In genomic region chr5:169431386-169431785, GRCh38 we compare ENCODE assay signal across 27 cellular contexts.
DNase-seq lines count a peak whose midpoint lies in the region; ATAC-seq and TF ChIP-seq lines count a peak whose summit lies in the region.
"Had no signal": no experiment of that assay in that cellular context is flagged by ENCODE, and none has a peak within 500 bp of the region (broad histone marks: within the 10 kb centered on the region; RNA-seq: fewer than 3 reads in every experiment).

No MANE protein-coding gene starts in this region.

- TF ChIP-seq CTCF in HFFc6 (IDR thresholded peaks at IDR 0.05) (no peak), RWPE2 (IDR thresholded peaks at IDR 0.05; ENCODE audit: poor library complexity, severe bottlenecking) (no peak), fibroblast of mammary gland (conservative IDR thresholded peaks at IDR 0.05; ENCODE audit: control insufficient read depth, insufficient read depth, low read depth, low read length) (no peak)

- H3K27me3 Mint-ChIP-seq in HFFc6 (ENCODE audit: insufficient read depth) = no peaks in the 10 kb centered on the region
- peaks cover 10% of the 10 kb centered on the region for H3K27me3 Mint-ChIP-seq in activated T-helper 1 cell treated with anti-CD3 and anti-CD28 coated beads, Interleukin-12 subunit alpha, Interleukin-12 subunit beta, Interleukin-2, Interleukin-4 antibody, amounts not matched to agents 30 ng/mL and 10 ng/mL and 1 ng/mL, durations not matched to agents 14 hours and 24 hours and 36 hours (ENCODE audit: insufficient read depth)

- H3K4me1 Mint-ChIP-seq in HFFc6 (ENCODE audit: low read depth) = peaks cover 62% of the 10 kb centered on the region
- H3K4me1 Mint-ChIP-seq in activated T-helper 1 cell treated with anti-CD3 and anti-CD28 coated beads, Interleukin-12 subunit alpha, Interleukin-12 subunit beta, Interleukin-2, Interleukin-4 antibody, amounts not matched to agents 30 ng/mL and 10 ng/mL and 1 ng/mL, durations not matched to agents 14 hours and 24 hours and 36 hours (ENCODE audit: low read depth) = no peaks in the 10 kb centered on the region
- H3K4me1 Mint-ChIP-seq: activated CD4-positive, alpha-beta memory T cell treated with anti-CD3 and anti-CD28 coated beads, Interleukin-2, amount 10 ng/mL, durations not matched to agents 7 days and 5 days; activated naive CD8-positive, alpha-beta T cell treated with anti-CD3 and anti-CD28 coated beads, Interleukin-2, amount 10 ng/mL, durations not matched to agents 7 days and 5 days; CD14-positive monocyte; stimulated activated effector memory CD8-positive, alpha-beta T cell treated with anti-CD3 and anti-CD28 coated beads, Interleukin-12 subunit alpha, Interleukin-12 subunit beta, amount 100 ng/mL, for 72 hours had no signal

- no peaks in the 10 kb centered on the region for H3K9me3 ChIP-seq in RWPE2 (ENCODE audit: severe bottlenecking)
- H3K9me3 ChIP-seq: lower lobe of right lung, mucosa of descending colon, upper lobe of left lung had no signal

- peak overlapping the region; percentile 13; the same call in 1 of the 2 replicates for H3K27ac Mint-ChIP-seq in HFFc6
- no peak overlapping the region for H3K27ac Mint-ChIP-seq in activated T-helper 1 cell treated with anti-CD3 and anti-CD28 coated beads, Interleukin-12 subunit alpha, Interleukin-12 subunit beta, Interleukin-2, Interleukin-4 antibody, amounts not matched to agents 30 ng/mL and 10 ng/mL and 1 ng/mL, durations not matched to agents 14 hours and 24 hours and 36 hours
- H3K27ac Mint-ChIP-seq: activated CD4-positive, alpha-beta memory T cell treated with anti-CD3 and anti-CD28 coated beads, Interleukin-2, amount 10 ng/mL, durations not matched to agents 7 days and 5 days; activated naive CD8-positive, alpha-beta T cell treated with anti-CD3 and anti-CD28 coated beads, Interleukin-2, amount 10 ng/mL, durations not matched to agents 7 days and 5 days; CD14-positive monocyte; nephron; stimulated activated effector memory CD8-positive, alpha-beta T cell treated with anti-CD3 and anti-CD28 coated beads, Interleukin-12 subunit alpha, Interleukin-12 subunit beta, amount 100 ng/mL, for 72 hours; T-helper 1 cell treated with Interleukin-12 subunit alpha and Interleukin-12 subunit beta and Interleukin-4 antibody, amounts not matched to agents 30 μg/mL and 1 μg/mL, for 36 hours had no signal

- no peaks in the 10 kb centered on the region for H3K36me3 ChIP-seq in RWPE2 (ENCODE audit: low read depth)
- H3K36me3 ChIP-seq: lower lobe of right lung, upper lobe of left lung had no signal

- H3K27ac ChIP-seq in RWPE2 (ENCODE audit: poor library complexity, severe bottlenecking) = peak overlapping the region; percentile 51
- H3K27ac ChIP-seq: HL-60, lower lobe of right lung, upper lobe of left lung had no signal

- H3K4me3 ChIP-seq in RWPE2 (ENCODE audit: severe bottlenecking) = no peak overlapping the region
- H3K4me3 ChIP-seq in fibroblast of mammary gland (ENCODE audit: control insufficient read depth, low read depth, low read length) = no peak overlapping the region
- H3K4me3 ChIP-seq: lower lobe of right lung, mucosa of descending colon, upper lobe of left lung had no signal

- no peaks in the 10 kb centered on the region for H3K27me3 ChIP-seq in RWPE2 (ENCODE audit: insufficient read depth, poor library complexity, severe bottlenecking)
- H3K27me3 ChIP-seq: upper lobe of left lung had no signal

- peak overlapping the region; percentile 18; the same call in 1 of the 2 replicates for H3K4me3 Mint-ChIP-seq in HFFc6
- no peak overlapping the region for H3K4me3 Mint-ChIP-seq in activated T-helper 1 cell treated with anti-CD3 and anti-CD28 coated beads, Interleukin-12 subunit alpha, Interleukin-12 subunit beta, Interleukin-2, Interleukin-4 antibody, amounts not matched to agents 30 ng/mL and 10 ng/mL and 1 ng/mL, durations not matched to agents 14 hours and 24 hours and 36 hours
- H3K4me3 Mint-ChIP-seq: activated CD4-positive, alpha-beta memory T cell treated with anti-CD3 and anti-CD28 coated beads, Interleukin-2, amount 10 ng/mL, durations not matched to agents 7 days and 5 days; activated naive CD8-positive, alpha-beta T cell treated with anti-CD3 and anti-CD28 coated beads, Interleukin-2, amount 10 ng/mL, durations not matched to agents 7 days and 5 days; CD14-positive monocyte; nephron; stimulated activated effector memory CD8-positive, alpha-beta T cell treated with anti-CD3 and anti-CD28 coated beads, Interleukin-12 subunit alpha, Interleukin-12 subunit beta, amount 100 ng/mL, for 72 hours; T-helper 1 cell treated with Interleukin-12 subunit alpha and Interleukin-12 subunit beta and Interleukin-4 antibody, amounts not matched to agents 30 μg/mL and 1 μg/mL, for 36 hours had no signal

- H3K4me1 ChIP-seq in RWPE2 (ENCODE audit: insufficient read depth, poor library complexity, severe bottlenecking) = peaks cover 14% of the 10 kb centered on the region
- H3K4me1 ChIP-seq: lower lobe of right lung, upper lobe of left lung had no signal

- ATAC-seq in RWPE2 (ENCODE audit: low read depth) = peak; percentile 79
- ATAC-seq in HG02759 (IDR thresholded peaks at IDR 0.05; ENCODE audit: unreplicated experiment) = no peak
- ATAC-seq: lower lobe of right lung; mucosa of descending colon; stimulated activated effector memory CD8-positive, alpha-beta T cell treated with anti-CD3 and anti-CD28 coated beads, Interleukin-12 subunit alpha, Interleukin-12 subunit beta, amount 100 ng/mL, for 72 hours had no signal

- no peaks in the 10 kb centered on the region for H3K36me3 Mint-ChIP-seq in HFFc6 (ENCODE audit: low read depth)
- H3K36me3 Mint-ChIP-seq in activated T-helper 1 cell treated with anti-CD3 and anti-CD28 coated beads, Interleukin-12 subunit alpha, Interleukin-12 subunit beta, Interleukin-2, Interleukin-4 antibody, amounts not matched to agents 30 ng/mL and 10 ng/mL and 1 ng/mL, durations not matched to agents 14 hours and 24 hours and 36 hours (ENCODE audit: low read depth) = no peaks in the 10 kb centered on the region
- H3K36me3 Mint-ChIP-seq: activated naive CD8-positive, alpha-beta T cell treated with anti-CD3 and anti-CD28 coated beads, Interleukin-2, amount 10 ng/mL, durations not matched to agents 7 days and 5 days; CD14-positive monocyte; stimulated activated effector memory CD8-positive, alpha-beta T cell treated with anti-CD3 and anti-CD28 coated beads, Interleukin-12 subunit alpha, Interleukin-12 subunit beta, amount 100 ng/mL, for 72 hours had no signal

- DNase-seq in HFFc6 (no peak), RWPE2 (ENCODE audit: low spot score) (no peak), fibroblast of mammary gland (ENCODE audit: low read depth) (peak; percentile 59), DMS153 treated with DMSO at 0.1 percent for 48 hours (lab: John Stamatoyannopoulos, UW; ENCODE audit: unreplicated experiment) (no peak), midbrain (lab: John Stamatoyannopoulos, UW) (no peak)
- no peak for DNase-seq in activated T-helper 1 cell treated with anti-CD3 and anti-CD28 coated beads, Interleukin-12 subunit alpha, Interleukin-12 subunit beta, Interleukin-2, Interleukin-4 antibody, amounts not matched to agents 30 ng/mL and 10 ng/mL and 1 ng/mL, durations not matched to agents 14 hours and 24 hours and 36 hours (ENCODE audit: low spot score)
- DNase-seq: activated CD4-positive, alpha-beta memory T cell treated with anti-CD3 and anti-CD28 coated beads, Interleukin-2, amount 10 ng/mL, durations not matched to agents 7 days and 5 days; activated CD4-positive, alpha-beta T cell treated with anti-CD3 and anti-CD28 coated beads for 1 hour; activated effector memory CD4-positive, alpha-beta T cell treated with anti-CD3 and anti-CD28 coated beads, Interleukin-2, amount 50 U/mL, for 16 hours; activated naive CD8-positive, alpha-beta T cell treated with anti-CD3 and anti-CD28 coated beads, Interleukin-2, amount 10 ng/mL, durations not matched to agents 7 days and 5 days; DMS79 treated with DMSO at 0.1 percent for 48 hours; IMR-90; kidney glomerular epithelial cell; lower lobe of right lung; mucosa of descending colon; NCI-H1048; NCI-H187 treated with DMSO at 0.1 percent for 48 hours; NCI-H526 treated with DMSO at 0.1 percent for 48 hours; stimulated activated CD4-positive, alpha-beta T cell treated with anti-CD3 and anti-CD28 coated beads, Interleukin-4, amount 100 ng/mL, for 1 hour; substantia nigra; upper lobe of left lung had no signal

- no peaks in the 10 kb centered on the region for H3K9me3 Mint-ChIP-seq in HFFc6
- no peaks in the 10 kb centered on the region for H3K9me3 Mint-ChIP-seq in activated T-helper 1 cell treated with anti-CD3 and anti-CD28 coated beads, Interleukin-12 subunit alpha, Interleukin-12 subunit beta, Interleukin-2, Interleukin-4 antibody, amounts not matched to agents 30 ng/mL and 10 ng/mL and 1 ng/mL, durations not matched to agents 14 hours and 24 hours and 36 hours
- H3K9me3 Mint-ChIP-seq: activated CD4-positive, alpha-beta memory T cell treated with anti-CD3 and anti-CD28 coated beads, Interleukin-2, amount 10 ng/mL, durations not matched to agents 7 days and 5 days; activated naive CD8-positive, alpha-beta T cell treated with anti-CD3 and anti-CD28 coated beads, Interleukin-2, amount 10 ng/mL, durations not matched to agents 7 days and 5 days; stimulated activated effector memory CD8-positive, alpha-beta T cell treated with anti-CD3 and anti-CD28 coated beads, Interleukin-12 subunit alpha, Interleukin-12 subunit beta, amount 100 ng/mL, for 72 hours; T-helper 1 cell treated with Interleukin-12 subunit alpha and Interleukin-12 subunit beta and Interleukin-4 antibody, amounts not matched to agents 30 μg/mL and 1 μg/mL, for 36 hours had no signal

- intact Hi-C loops in activated T-helper 1 cell treated with anti-CD3 and anti-CD28 coated beads, Interleukin-12 subunit alpha, Interleukin-12 subunit beta, Interleukin-2, Interleukin-4 antibody, amounts not matched to agents 30 ng/mL and 10 ng/mL and 1 ng/mL, durations not matched to agents 14 hours and 24 hours and 36 hours (cut with micrococcal nuclease) = no loop called here
